8 cellular contexts compared by ENCODE assay signal in genomic region chr3:13045904-13046568, GRCh38. TPM values are rescaled to one million over a fixed set of nuclear protein-coding genes. Genes with fewer than 3 reads are reported as not detected.
DNase-seq lines count a peak whose midpoint lies in the region; ATAC-seq lines count a peak whose summit lies in the region.

No MANE protein-coding gene starts in this region.

- ATAC-seq in GM18517 (IDR thresholded peaks at IDR 0.05; ENCODE audit: unreplicated experiment) (peak; percentile 83), GM21423 (IDR thresholded peaks at IDR 0.05; ENCODE audit: unreplicated experiment) (peak; percentile 82), HG03565 (IDR thresholded peaks at IDR 0.05; ENCODE audit: unreplicated experiment) (peak; percentile 81)

- H3K9me3 ChIP-seq in MG63 = no peaks in the 10 kb centered on the region

- no peaks in the 10 kb centered on the region for H3K36me3 ChIP-seq in MG63

- no peak overlapping the region for H3K4me3 ChIP-seq in MG63

- H3K27me3 ChIP-seq in MG63 = no peaks in the 10 kb centered on the region

- DNase-seq in cerebellar cortex (ENCODE audit: low spot score) (peak; percentile 84), NCI-H1105 (lab: John Stamatoyannopoulos, UW) (no peak), NCI-H1092 treated with DMSO at 0.1 percent for 48 hours (lab: John Stamatoyannopoulos, UW) (no peak), MG63 (no peak)
- no peak for DNase-seq in activated CD4-positive, alpha-beta T cell treated with anti-CD3 and anti-CD28 coated beads for 4 hours

RNA-seq across cellular contexts. Expression of gene IQSEC1, which starts 27.2 kb away (rescaled TPM):
- 4.9 and 8.3 TPM in 2 replicates for total RNA-seq in MG63 (2014; rRNA removed; shearing (Covaris generic); ENCODE audit: low replicate concordance)
